In genomic region chr16:16790597-16790996, GRCh38 we compare ENCODE assay signal across 27 cellular contexts.
"Had no signal": no experiment of that assay in that cellular context is flagged by ENCODE, and none has a peak within 500 bp of the region (broad histone marks: within the 10 kb centered on the region; RNA-seq: fewer than 3 reads in every experiment).

No MANE protein-coding gene starts in this region.

- ATAC-seq: stimulated activated effector memory CD8-positive, alpha-beta T cell treated with anti-CD3 and anti-CD28 coated beads, Interleukin-12 subunit alpha, Interleukin-12 subunit beta, amount 100 ng/mL, for 72 hours; stimulated activated memory B cell treated with anti-CD40 and anti-IgM and Interleukin-4, amounts not matched to agents 10 μg/mL and 1 μg/mL and 100 μg/mL, for 72 hours; stimulated activated naive B cell treated with anti-CD40 and anti-IgM and Interleukin-4, amounts not matched to agents 10 μg/mL and 1 μg/mL and 100 μg/mL, for 72 hours; stimulated activated naive CD8-positive, alpha-beta T cell treated with anti-CD3 and anti-CD28 coated beads, Interleukin-15, amount 100 ng/mL, for 72 hours; stimulated activated naive CD8-positive, alpha-beta T cell treated with anti-CD3 and anti-CD28 coated beads, Interleukin-15, Interleukin-2, amounts not matched to agents 100 U/mL and 50 U/mL, for 24 hours; upper lobe of right lung had no signal

- H3K27ac ChIP-seq: stomach, suprapubic skin, testis, thoracic aorta, thyroid gland, tibial artery, tibial nerve, transverse colon, upper lobe of left lung, upper lobe of right lung, uterus, vagina had no signal

- H3K36me3 ChIP-seq: stomach, suprapubic skin, thoracic aorta, thyroid gland, tibial artery, tibial nerve, transverse colon, upper lobe of left lung, upper lobe of right lung, uterus, vagina had no signal

- DNase-seq: stimulated activated CD4-positive, alpha-beta T cell treated with anti-CD3 and anti-CD28 coated beads, Interleukin-2, amount 100 ng/mL, for 48 hours; stimulated activated CD4-positive, alpha-beta T cell treated with anti-CD3 and anti-CD28 coated beads, Interleukin-4, amount 100 ng/mL, for 1 hour; stimulated activated CD4-positive, alpha-beta T cell treated with anti-CD3 and anti-CD28 coated beads, Interleukin-4, amount 100 ng/mL, for 24 hours; stimulated activated CD4-positive, alpha-beta T cell treated with anti-CD3 and anti-CD28 coated beads, Interleukin-4, amount 100 ng/mL, for 4 hours; stimulated activated CD8-positive, alpha-beta memory T cell treated with anti-CD3 and anti-CD28 coated beads, Interleukin-4, amount 100 ng/mL, for 48 hours; stimulated activated naive B cell treated with anti-CD40 and anti-IgM and Interleukin-4, amounts not matched to agents 10 μg/mL and 1 μg/mL and 100 μg/mL, for 72 hours; stimulated activated naive CD4-positive, alpha-beta T cell; stimulated activated naive CD4-positive, alpha-beta T cell treated with Interleukin-2 at 50 U/mL for 16 hours; stimulated activated naive CD8-positive, alpha-beta T cell treated with anti-CD3 and anti-CD28 coated beads, Interleukin-15, amount 100 ng/mL, for 72 hours; stimulated activated naive CD8-positive, alpha-beta T cell treated with anti-CD3 and anti-CD28 coated beads, Interleukin-15, Interleukin-2, amounts not matched to agents 100 U/mL and 50 U/mL, for 24 hours; stomach; substantia nigra; testis; thyroid gland; tibial artery; transverse colon; trophoblast cell; upper lobe of left lung; upper lobe of right lung; uterus had no signal

- H3K27me3 ChIP-seq: stomach, testis, thyroid gland, tibial artery, tibial nerve, transverse colon, upper lobe of left lung, upper lobe of right lung, uterus, vagina had no signal

- H3K9me3 ChIP-seq: testis, thyroid gland, uterus had no signal

- H3K4me1 ChIP-seq: stomach, suprapubic skin, testis, thyroid gland, tibial artery, tibial nerve, transverse colon, upper lobe of left lung, upper lobe of right lung, uterus, vagina had no signal

- FAIRE-seq: urothelium cell line had no signal

- H3K4me3 ChIP-seq: stomach, suprapubic skin, testis, thoracic aorta, thyroid gland, tibial artery, tibial nerve, transverse colon, upper lobe of left lung, upper lobe of right lung, uterus, vagina had no signal
